8 cellular contexts compared by ENCODE assay signal in the genomic region with DNA sequence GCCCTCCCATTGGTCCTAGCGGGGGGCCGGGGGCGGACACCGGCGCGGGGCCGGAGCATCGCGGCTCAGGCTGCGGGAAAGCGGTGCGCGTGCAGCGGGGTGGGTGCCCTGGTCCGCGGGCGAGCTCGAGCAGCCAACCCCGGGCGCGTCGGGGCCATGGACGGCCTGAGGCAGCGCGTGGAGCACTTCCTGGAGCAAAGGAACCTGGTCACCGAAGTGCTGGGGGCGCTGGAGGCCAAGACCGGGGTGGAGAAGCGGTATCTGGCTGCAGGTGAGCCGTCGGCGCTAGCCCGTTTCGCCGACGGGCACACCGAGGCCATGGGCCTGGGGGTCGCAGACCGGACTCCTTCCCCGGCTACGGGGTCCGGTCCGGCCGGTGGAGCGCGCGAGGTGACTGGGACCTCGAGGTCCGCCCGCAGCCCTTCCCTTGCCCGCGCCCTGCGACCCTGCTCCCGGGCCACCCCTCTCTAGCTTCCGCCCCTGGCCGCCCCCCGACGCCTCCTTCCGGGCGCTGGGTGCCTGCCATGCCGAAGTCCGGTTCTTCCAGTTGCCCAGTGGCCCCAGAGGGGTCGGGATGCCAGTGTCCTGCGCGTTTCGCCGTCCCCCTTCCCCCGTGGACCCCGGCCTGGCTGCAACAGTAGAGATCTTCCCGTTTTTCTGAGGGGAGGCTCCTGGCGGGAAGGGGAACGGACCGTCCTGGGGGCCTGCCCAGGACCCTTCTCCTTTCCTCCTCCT. TPM values are rescaled to one million over a fixed set of nuclear protein-coding genes. Genes with fewer than 3 reads are reported as not detected.
A peak's percentile ranks its signal among the peaks of the same experiment; 100 is the strongest.
DNase-seq lines count a peak whose midpoint lies in the region; ATAC-seq and TF ChIP-seq lines count a peak whose summit lies in the region.

A gene (plus strand): TSS at position 68 of the 735 bp plus-strand sequence. CDS start 89 bp downstream, at position 157.

- no peaks in the 10 kb centered on the region for H3K9me3 Mint-ChIP-seq in activated naive CD4-positive, alpha-beta T cell treated with anti-CD3 and anti-CD28 coated beads, Interleukin-2, amount 10 ng/mL, durations not matched to agents 7 days and 5 days

- H3K27me3 ChIP-seq in lung (ENCODE audit: control insufficient read depth, insufficient read depth) (no peaks in the 10 kb centered on the region), upper lobe of right lung (no peaks in the 10 kb centered on the region)

- H3K27me3 Mint-ChIP-seq in activated naive CD4-positive, alpha-beta T cell treated with anti-CD3 and anti-CD28 coated beads, Interleukin-2, amount 10 ng/mL, durations not matched to agents 7 days and 5 days: peaks cover 38% of the 10 kb centered on the region

- WGBS in lung, 2 donors: 3% methylated on average over 66 to 73 of the region's 73 CpGs

- peak within 1 kb of the TSS; percentile 55 to 83 for H3K27ac ChIP-seq in lung (ENCODE audit: low read depth in 1 of 2, low read length in 1 of 2)
- peak within 1 kb of the TSS; percentile 65 for H3K27ac ChIP-seq in upper lobe of right lung

- in situ Hi-C loops in astrocyte of the spinal cord (cut with HindIII; ENCODE audit: low sequenced_read_pairs): no loop called here

- TF ChIP-seq CTCF in astrocyte of the spinal cord (IDR thresholded peaks at IDR 0.05; ENCODE audit: low read depth, low read length) (no peak), lung (IDR thresholded peaks at IDR 0.05; ENCODE audit: control extremely low read depth, extremely low read depth) (no peak), upper lobe of right lung (IDR thresholded peaks at IDR 0.05) (no peak)

- intact Hi-C loops in upper lobe of right lung (cut with DNase I): no loop called here

- peak within 1 kb of the TSS; percentile 85 for H3K4me3 Mint-ChIP-seq in activated naive CD4-positive, alpha-beta T cell treated with anti-CD3 and anti-CD28 coated beads, Interleukin-2, amount 10 ng/mL, durations not matched to agents 7 days and 5 days

- H3K9me3 ChIP-seq in lung (ENCODE audit: control insufficient read depth in 2 of 2, insufficient read depth in 1 of 2, low read length in 1 of 2): peaks cover 0 to 2% of the 10 kb centered on the region in 2 donors
- no peaks in the 10 kb centered on the region for H3K9me3 ChIP-seq in upper lobe of right lung

- H3K27ac Mint-ChIP-seq in activated naive CD4-positive, alpha-beta T cell treated with anti-CD3 and anti-CD28 coated beads, Interleukin-2, amount 10 ng/mL, durations not matched to agents 7 days and 5 days: peak within 1 kb of the TSS; percentile 83

- H3K36me3 Mint-ChIP-seq in activated naive CD4-positive, alpha-beta T cell treated with anti-CD3 and anti-CD28 coated beads, Interleukin-2, amount 10 ng/mL, durations not matched to agents 7 days and 5 days: no peaks in the 10 kb centered on the region

- CTCF ChIA-PET in activated naive CD4-positive, alpha-beta T cell treated with anti-CD3 and anti-CD28 coated beads, Interleukin-2, amount 10 ng/mL, durations not matched to agents 7 days and 5 days (lab: Charles Lee): interaction anchor here (1.0 kb wide), 1 partner anchor 14 kb away, joined by 3 read pairs; no protein-coding TSS in a partner anchor

- ATAC-seq in lung (ENCODE audit: insufficient read depth, low FRiP score) (no peak), upper lobe of right lung (no peak), HG03520 (IDR thresholded peaks at IDR 0.05; ENCODE audit: unreplicated experiment) (no peak)

- H3K36me3 ChIP-seq in lung (ENCODE audit: control insufficient read depth in 2 of 2, insufficient read depth in 2 of 2, low read length in 2 of 2) (no peaks in the 10 kb centered on the region), upper lobe of right lung (no peaks in the 10 kb centered on the region)

- H3K4me3 ChIP-seq in astrocyte of the spinal cord (ENCODE audit: low read depth, low read length) (peak within 1 kb of the TSS; percentile 57), lung (peak within 1 kb of the TSS; percentile 43), upper lobe of right lung (peak within 1 kb of the TSS; percentile 62)

- H3K4me1 ChIP-seq in lung (ENCODE audit: control insufficient read depth in 2 of 2, insufficient read depth in 2 of 2, low read length in 2 of 2) (peaks cover 0 to 11% of the 10 kb centered on the region in 2 donors), upper lobe of right lung (peaks cover 11% of the 10 kb centered on the region)

- no peak for DNase-seq in activated naive CD4-positive, alpha-beta T cell treated with anti-CD3 and anti-CD28 coated beads, Interleukin-2, amount 10 ng/mL, durations not matched to agents 7 days and 5 days
- no peak for DNase-seq in activated naive CD4-positive, alpha-beta T cell treated with Interleukin-2 at 50 U/mL for 16 hours
- DNase-seq in astrocyte of the spinal cord (ENCODE audit: low read depth, low spot score) (no peak), lung (ENCODE audit: low spot score) (no peak), upper lobe of right lung (no peak), hypothalamus (lab: John Stamatoyannopoulos, UW) (no peak), iPS-NIHi11 (ENCODE audit: low spot score) (no peak)

- peaks cover 18% of the 10 kb centered on the region for H3K4me1 Mint-ChIP-seq in activated naive CD4-positive, alpha-beta T cell treated with anti-CD3 and anti-CD28 coated beads, Interleukin-2, amount 10 ng/mL, durations not matched to agents 7 days and 5 days

RNA-seq across cellular contexts. Expression of the gene that starts here (rescaled TPM):
- total RNA-seq in lung: 1 to 10 TPM; 3.0 to 6.8 TPM
- polyA plus RNA-seq in lung: 1 to 10 TPM; 2.5 to 7.6 TPM
- 1.2 TPM for total RNA-seq in upper lobe of right lung
